28 cellular contexts compared by ENCODE assay signal in the genomic region with DNA sequence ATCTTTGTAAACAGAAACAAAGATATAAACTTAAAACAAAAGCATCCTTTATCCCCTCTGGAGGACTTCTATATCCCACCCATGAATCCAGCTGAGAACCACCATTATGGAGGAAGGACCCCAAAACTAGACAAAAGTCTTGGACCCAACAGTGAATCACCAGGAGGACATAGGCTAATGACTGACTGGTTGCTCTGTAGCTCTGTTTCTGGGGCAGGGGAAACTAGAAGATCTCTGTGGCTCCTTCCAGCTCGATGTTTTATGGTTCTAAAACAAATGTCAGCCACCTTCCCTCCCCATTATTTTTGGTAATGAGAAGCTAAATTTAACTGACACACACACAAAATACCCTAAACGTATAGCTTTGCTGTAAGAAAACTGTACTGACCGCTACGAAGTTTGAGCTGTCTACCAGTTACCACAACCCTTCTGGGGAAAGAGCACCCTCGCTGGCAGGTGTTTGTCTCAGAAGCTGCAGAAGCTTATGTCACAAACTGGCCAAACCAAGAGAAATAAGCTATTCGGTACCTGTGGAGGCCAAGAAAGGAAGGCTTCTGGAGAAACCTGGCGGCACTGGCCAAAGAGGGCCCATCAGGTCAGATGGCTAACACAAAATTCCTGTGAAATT. TPM values are rescaled to one million over a fixed set of nuclear protein-coding genes. Genes with fewer than 3 reads are reported as not detected.
DNase-seq lines count a peak whose midpoint lies in the region; ATAC-seq, FAIRE-seq and TF ChIP-seq lines count a peak whose summit lies in the region.
"Had no signal": no experiment of that assay in that cellular context is flagged by ENCODE, and none has a peak within 500 bp of the region (broad histone marks: within the 10 kb centered on the region; RNA-seq: fewer than 3 reads in every experiment).

No MANE protein-coding gene starts in this region.

- CTCF ChIA-PET in GM12878 (lab: Yijun Ruan, JAX): interaction anchor here (0.9 to 1.6 kb wide), 11 partner anchors 9 to 64 kb away, joined by 3 to 14 read pairs (median 5); no protein-coding TSS in a partner anchor

- no peak overlapping the region for H2AFZ ChIP-seq in GM12878 (ENCODE audit: control insufficient read depth, low read depth, low read length)

- no peak for FAIRE-seq in GM12878 (lab: Jason Lieb, UNC)
- FAIRE-seq: A204.1, islet of Langerhans had no signal

- H4K20me1 ChIP-seq in GM12878 (ENCODE audit: control insufficient read depth, insufficient read depth): no peaks in the 10 kb centered on the region
- H4K20me1 ChIP-seq: BLaER1 had no signal

- no peak for TF ChIP-seq POLR2A in GM12878 (IDR thresholded peaks at IDR 0.05; ENCODE audit: low read depth, low read length)

- H3K4me3 ChIP-seq in GM12878: no peak overlapping the region
- H3K4me3 ChIP-seq: BLaER1, dorsolateral prefrontal cortex, left ventricle myocardium inferior, ovary, right atrium auricular region, spleen, uterus had no signal

- no peak overlapping the region for H3K27ac Mint-ChIP-seq in activated T-helper 1 cell treated with anti-CD3 and anti-CD28 coated beads, Interleukin-12 subunit alpha, Interleukin-12 subunit beta, Interleukin-2, Interleukin-4 antibody, amounts not matched to agents 30 ng/mL and 10 ng/mL and 1 ng/mL, durations not matched to agents 14 hours and 24 hours and 36 hours
- H3K27ac Mint-ChIP-seq: activated CD8-positive, alpha-beta T cell treated with anti-CD3 and anti-CD28 coated beads for 36 hours; activated naive CD8-positive, alpha-beta T cell treated with anti-CD3 and anti-CD28 coated beads, Interleukin-2, amount 50 U/mL, for 24 hours; natural killer cell treated with Interleukin-12 subunit alpha and Interleukin-12 subunit beta and Interleukin-15 and Interleukin-18, amount 100 ng/mL, for 72 hours; stimulated activated memory B cell treated with anti-CD40 and anti-IgM and Interleukin-4, amounts not matched to agents 10 μg/mL and 1 μg/mL and 100 μg/mL, for 72 hours had no signal

- H3K4me3 Mint-ChIP-seq in activated T-helper 1 cell treated with anti-CD3 and anti-CD28 coated beads, Interleukin-12 subunit alpha, Interleukin-12 subunit beta, Interleukin-2, Interleukin-4 antibody, amounts not matched to agents 30 ng/mL and 10 ng/mL and 1 ng/mL, durations not matched to agents 14 hours and 24 hours and 36 hours: no peak overlapping the region
- H3K4me3 Mint-ChIP-seq: activated CD8-positive, alpha-beta T cell treated with anti-CD3 and anti-CD28 coated beads for 36 hours; activated naive CD8-positive, alpha-beta T cell treated with anti-CD3 and anti-CD28 coated beads, Interleukin-2, amount 50 U/mL, for 24 hours; natural killer cell treated with Interleukin-12 subunit alpha and Interleukin-12 subunit beta and Interleukin-15 and Interleukin-18, amount 100 ng/mL, for 72 hours; stimulated activated memory B cell treated with anti-CD40 and anti-IgM and Interleukin-4, amounts not matched to agents 10 μg/mL and 1 μg/mL and 100 μg/mL, for 72 hours had no signal

- no peaks in the 10 kb centered on the region for H3K27me3 ChIP-seq in GM12878 (replicated peaks in 1 of 2; ENCODE audit: control insufficient read depth in 2 of 2, insufficient read depth in 2 of 2, low read length in 1 of 2)
- H3K27me3 ChIP-seq: BLaER1, dorsolateral prefrontal cortex, ovary, right atrium auricular region, spleen, uterus had no signal

- POLR2A ChIA-PET in GM12878 (lab: Charles Lee): interaction anchor here (0.6 to 1.4 kb wide), 5 partner anchors 8 to 74 kb away, joined by 3 to 6 read pairs (median 4); no protein-coding TSS in a partner anchor

- H3K9me3 Mint-ChIP-seq in activated T-helper 1 cell treated with anti-CD3 and anti-CD28 coated beads, Interleukin-12 subunit alpha, Interleukin-12 subunit beta, Interleukin-2, Interleukin-4 antibody, amounts not matched to agents 30 ng/mL and 10 ng/mL and 1 ng/mL, durations not matched to agents 14 hours and 24 hours and 36 hours: no peaks in the 10 kb centered on the region
- H3K9me3 Mint-ChIP-seq: activated CD8-positive, alpha-beta T cell treated with anti-CD3 and anti-CD28 coated beads for 36 hours; activated naive CD8-positive, alpha-beta T cell treated with anti-CD3 and anti-CD28 coated beads, Interleukin-2, amount 50 U/mL, for 24 hours; stimulated activated memory B cell treated with anti-CD40 and anti-IgM and Interleukin-4, amounts not matched to agents 10 μg/mL and 1 μg/mL and 100 μg/mL, for 72 hours had no signal

- H3K27me3 Mint-ChIP-seq in activated T-helper 1 cell treated with anti-CD3 and anti-CD28 coated beads, Interleukin-12 subunit alpha, Interleukin-12 subunit beta, Interleukin-2, Interleukin-4 antibody, amounts not matched to agents 30 ng/mL and 10 ng/mL and 1 ng/mL, durations not matched to agents 14 hours and 24 hours and 36 hours (ENCODE audit: insufficient read depth): peaks cover 3% of the 10 kb centered on the region
- H3K27me3 Mint-ChIP-seq: activated naive CD8-positive, alpha-beta T cell treated with anti-CD3 and anti-CD28 coated beads, Interleukin-2, amount 50 U/mL, for 24 hours; stimulated activated memory B cell treated with anti-CD40 and anti-IgM and Interleukin-4, amounts not matched to agents 10 μg/mL and 1 μg/mL and 100 μg/mL, for 72 hours had no signal

- no TSS peak for BruUV-seq in GM12878 (replicated peaks; lab: Mats Ljungman, UMichigan)

- SMC1A ChIA-PET in GM12878 (lab: Charles Lee; ENCODE audit: uncharacterized antibody, unreplicated experiment): interaction anchor here (0.5 to 2.0 kb wide), 22 partner anchors 9 to 208 kb away, joined by 3 to 27 read pairs (median 4); no protein-coding TSS in a partner anchor

- in situ Hi-C loops in GM12878 (cut with MboI): no loop called here

- H3K4me1 ChIP-seq in GM12878 (ENCODE audit: control insufficient read depth, insufficient read depth, low read length): 0 out of 2 replicates have a peak, but pooled peaks cover 3% of the 10 kb centered on the region
- H3K4me1 ChIP-seq: BLaER1, spleen had no signal

- H3K36me3 Mint-ChIP-seq in activated T-helper 1 cell treated with anti-CD3 and anti-CD28 coated beads, Interleukin-12 subunit alpha, Interleukin-12 subunit beta, Interleukin-2, Interleukin-4 antibody, amounts not matched to agents 30 ng/mL and 10 ng/mL and 1 ng/mL, durations not matched to agents 14 hours and 24 hours and 36 hours (ENCODE audit: low read depth): peaks cover 12% of the 10 kb centered on the region
- H3K36me3 Mint-ChIP-seq: natural killer cell treated with Interleukin-12 subunit alpha and Interleukin-12 subunit beta and Interleukin-15 and Interleukin-18, amount 100 ng/mL, for 72 hours; stimulated activated memory B cell treated with anti-CD40 and anti-IgM and Interleukin-4, amounts not matched to agents 10 μg/mL and 1 μg/mL and 100 μg/mL, for 72 hours had no signal

- H3K79me2 ChIP-seq in GM12878 (ENCODE audit: control insufficient read depth, insufficient read depth, low read length): peaks cover 15% of the 10 kb centered on the region

- H3K27ac ChIP-seq in GM12878 (ENCODE audit: control insufficient read depth, insufficient read depth): no peak overlapping the region
- H3K27ac ChIP-seq: BLaER1, dorsolateral prefrontal cortex, HL-60, left ventricle myocardium inferior, ovary, right atrium auricular region, spleen, uterus had no signal

- DNase-seq in GM10266 (ENCODE audit: extremely low spot score): peak; percentile 50
- DNase-seq in GM12878 (ENCODE audit: low read depth, low spot score): no peak
- no peak for DNase-seq in NCI-H1105 treated with DMSO at 0.1 percent for 48 hours (lab: John Stamatoyannopoulos, UW)
- no peak for DNase-seq in activated T-helper 1 cell treated with anti-CD3 and anti-CD28 coated beads, Interleukin-12 subunit alpha, Interleukin-12 subunit beta, Interleukin-2, Interleukin-4 antibody, amounts not matched to agents 30 ng/mL and 10 ng/mL and 1 ng/mL, durations not matched to agents 14 hours and 24 hours and 36 hours (ENCODE audit: low spot score)
- DNase-seq: activated CD8-positive, alpha-beta T cell treated with anti-CD3 and anti-CD28 coated beads for 36 hours; activated gamma-delta T cell treated with Interleukin-2 at 50 U/mL for 16 hours; activated naive CD8-positive, alpha-beta T cell treated with anti-CD3 and anti-CD28 coated beads, Interleukin-2, amount 50 U/mL, for 24 hours; dorsolateral prefrontal cortex; GF-D8; left ventricle myocardium inferior; NCI-H1092; NCI-H2029 treated with DMSO at 0.1 percent for 48 hours; ovary; spleen; stimulated activated CD4-positive, alpha-beta T cell treated with anti-CD3 and anti-CD28 coated beads, Interleukin-2, amount 100 ng/mL, for 48 hours; uterus had no signal

- peak; percentile 16; the same call in 1 of the 2 replicates for TF ChIP-seq RAD21 in GM12878 (IDR thresholded peaks at IDR 0.05; ENCODE audit: insufficient read depth, low read depth, low read length)

- no peaks in the 10 kb centered on the region for H3K36me3 ChIP-seq in GM12878 (ENCODE audit: control insufficient read depth in 2 of 2, insufficient read depth in 2 of 2, low read length in 1 of 2)
- H3K36me3 ChIP-seq: BLaER1, left ventricle myocardium inferior, ovary, right atrium auricular region, spleen, uterus had no signal

- TF ChIP-seq EP300 in GM12878 (IDR thresholded peaks at IDR 0.05; ENCODE audit: borderline replicate concordance in 1 of 2, control insufficient read depth in 1 of 2, low read depth in 2 of 2, low read length in 2 of 2): no peak

- intact Hi-C loops in GM12878 (cut with micrococcal nuclease; ENCODE audit: unreplicated experiment): no loop called here
- intact Hi-C loops in activated T-helper 1 cell treated with anti-CD3 and anti-CD28 coated beads, Interleukin-12 subunit alpha, Interleukin-12 subunit beta, Interleukin-2, Interleukin-4 antibody, amounts not matched to agents 30 ng/mL and 10 ng/mL and 1 ng/mL, durations not matched to agents 14 hours and 24 hours and 36 hours (cut with micrococcal nuclease): no loop called here

- H3K9me3 ChIP-seq in GM12878 (replicated peaks; ENCODE audit: control insufficient read depth, insufficient read depth, low read length): no peaks in the 10 kb centered on the region
- H3K9me3 ChIP-seq: BLaER1, left ventricle myocardium inferior, ovary, right atrium auricular region, spleen, uterus had no signal

- peak; percentile 13 for TF ChIP-seq CTCF in GM10266 (IDR thresholded peaks at IDR 0.05; ENCODE audit: control insufficient read depth, insufficient read depth, low read depth, missing control alignments)
- TF ChIP-seq CTCF in GM12878 (IDR thresholded peaks at IDR 0.05 in 2 of 3, conservative IDR thresholded peaks at IDR 0.05 in 1 of 3; ENCODE audit: control insufficient read depth in 2 of 3, extremely low read depth in 1 of 3, insufficient read depth in 1 of 3, low read depth in 3 of 3, low read length in 3 of 3): no peak

- no peak overlapping the region for H3K4me2 ChIP-seq in GM12878 (ENCODE audit: control insufficient read depth, insufficient read depth)
- H3K4me2 ChIP-seq: BLaER1 had no signal

- RAD21 ChIA-PET in GM12878 (lab: Charles Lee; ENCODE audit: unreplicated experiment): interaction anchor here (0.9 to 2.1 kb wide), 13 partner anchors 9 to 160 kb away, joined by 3 to 14 read pairs (median 3); partner anchors contain the start of gene MB21D2

- peaks cover 40% of the 10 kb centered on the region for H3K4me1 Mint-ChIP-seq in activated T-helper 1 cell treated with anti-CD3 and anti-CD28 coated beads, Interleukin-12 subunit alpha, Interleukin-12 subunit beta, Interleukin-2, Interleukin-4 antibody, amounts not matched to agents 30 ng/mL and 10 ng/mL and 1 ng/mL, durations not matched to agents 14 hours and 24 hours and 36 hours (ENCODE audit: low read depth)

- no peak overlapping the region for H3K9ac ChIP-seq in GM12878 (ENCODE audit: control insufficient read depth, insufficient read depth, low read length)
- H3K9ac ChIP-seq: BLaER1 had no signal

- ATAC-seq in GM19463 (IDR thresholded peaks at IDR 0.05; ENCODE audit: unreplicated experiment) (peak; percentile 80), HG02870 (IDR thresholded peaks at IDR 0.05; ENCODE audit: unreplicated experiment) (peak; percentile 66), GM12878 (peak; percentile 70), HG03097 (IDR thresholded peaks at IDR 0.05; ENCODE audit: low FRiP score, unreplicated experiment) (no peak), GM19035 (IDR thresholded peaks at IDR 0.05; ENCODE audit: unreplicated experiment) (no peak)
- ATAC-seq: activated CD4-positive, CD25-positive, alpha-beta regulatory T cell treated with anti-CD3 and anti-CD28 coated beads, Interleukin-2, amount 50 U/mL, for 24 hours; activated CD8-positive, alpha-beta T cell treated with anti-CD3 and anti-CD28 coated beads for 36 hours; activated naive CD8-positive, alpha-beta T cell treated with anti-CD3 and anti-CD28 coated beads, Interleukin-2, amount 50 U/mL, for 24 hours; natural killer cell treated with Interleukin-12 subunit alpha and Interleukin-12 subunit beta and Interleukin-15 and Interleukin-18, amount 100 ng/mL, for 72 hours; stimulated activated memory B cell treated with anti-CD40 and anti-IgM and Interleukin-4, amounts not matched to agents 10 μg/mL and 1 μg/mL and 100 μg/mL, for 72 hours had no signal

- 56% methylated on average over 7 of the region's 7 CpGs for WGBS in GM12878 (ENCODE audit: insufficient coverage, insufficient replicate concordance, low lambda C conversion rate, missing lambda C conversion rate)

RNA-seq across cellular contexts. Expression of gene MB21D2, which starts 36.4 kb away (rescaled TPM):
- total RNA-seq in GM12878 (2013; cell fraction: nucleolus; rRNA removed): 21.2 and 21.5 TPM in 2 replicates
- 19.6 and 21.5 TPM in 2 replicates for total RNA-seq in GM12878 (2014; rRNA removed)
- total RNA-seq in GM12878 (2014; rRNA removed; fragmentation: Illumina TruSeq; extraction: Trizol): 15.3 and 16.0 TPM in 2 replicates
- 16.1 and 16.6 TPM in 2 replicates for total RNA-seq in GM12878 (2021)
- 5.7 TPM for polyA plus RNA-seq in GM12878 (2011; ENCODE audit: low read depth)
- 11.0 and 11.6 TPM in 2 replicates for polyA plus RNA-seq in GM12878 (2011; rRNA removed)
- polyA plus RNA-seq in GM12878 (2011; cell fraction: cytosol; rRNA removed): 8.3 and 9.8 TPM in 2 replicates
- 6.7 and 6.8 TPM in 2 replicates for polyA plus RNA-seq in GM12878 (2011; cell fraction: nucleus; rRNA removed)
- polyA plus RNA-seq in GM12878 (2012): 7.1 and 8.3 TPM in 2 replicates
- 12.1 and 12.7 TPM in 2 replicates for polyA plus RNA-seq in GM12878 (2014; fragmentation: Illumina TruSeq; extraction: Trizol)
- polyA plus RNA-seq in GM12878 (2014; fragmentation: Nextera tagmentation; extraction: Ambion mirVana): 10 to 100 TPM in 1 of 2 experiments, 1 to 10 TPM in 1; 7.9 to 21.2 TPM
- polyA plus RNA-seq in GM12878 (2014; rRNA removed): 8.7 and 9.0 TPM in 2 replicates
- polyA plus RNA-seq in GM12878 (2016; fragmentation: Nextera tagmentation; extraction: Ambion mirVana): 10 to 100 TPM; 15.4 to 15.9 TPM
- 19.7 and 20.8 TPM in 2 replicates for polyA minus RNA-seq in GM12878 (2011; rRNA and poly(A)+ RNA removed)
- 4.5 and 6.0 TPM in 2 replicates for polyA minus RNA-seq in GM12878 (2011; cell fraction: cytosol; rRNA and poly(A)+ RNA removed)
- polyA minus RNA-seq in GM12878 (2011; cell fraction: nucleus; rRNA and poly(A)+ RNA removed): 7.9 and 11.9 TPM in 2 replicates
- total RNA-seq in activated T-helper 1 cell treated with anti-CD3 and anti-CD28 coated beads, Interleukin-12 subunit alpha, Interleukin-12 subunit beta, Interleukin-2, Interleukin-4 antibody, amounts not matched to agents 30 ng/mL and 10 ng/mL and 1 ng/mL, durations not matched to agents 14 hours and 24 hours and 36 hours: 17.0 and 18.0 TPM in 2 replicates

Comparison
In these comparisons a context has a peak if more than half of its experiments do, and no peak if none do; other contexts are left out.
1. ATAC-seq: peak in GM19463 (single experiment), HG02870 (single experiment) and GM12878 (single experiment); none in HG03097 (single experiment) and GM19035 (single experiment).